ENCODE assay signal across 27 cellular contexts in the genomic region with DNA sequence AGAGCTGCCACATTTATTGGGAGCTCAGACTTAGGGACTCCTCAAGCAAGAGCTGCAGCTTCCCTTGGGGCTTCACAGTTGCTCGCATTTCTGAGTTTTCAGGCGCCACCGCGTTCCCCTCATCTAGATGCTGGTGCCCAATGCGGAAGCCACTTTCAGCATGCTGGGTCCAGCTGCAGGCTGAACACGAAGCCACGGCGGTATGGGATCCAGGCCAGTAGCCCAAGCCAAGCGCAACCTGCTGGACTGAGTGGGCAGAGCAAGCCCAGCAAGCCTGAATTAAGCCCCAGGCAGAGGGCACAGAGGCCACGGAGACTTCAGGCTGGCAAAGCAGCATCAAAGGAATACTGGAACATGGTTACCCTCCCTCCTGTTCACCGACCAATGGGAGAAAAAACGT.
DNase-seq lines count a peak whose midpoint lies in the region; ATAC-seq, FAIRE-seq and TF ChIP-seq lines count a peak whose summit lies in the region.
"Had no signal": no experiment of that assay in that cellular context is flagged by ENCODE, and none has a peak within 500 bp of the region (broad histone marks: within the 10 kb centered on the region; RNA-seq: fewer than 3 reads in every experiment).

No MANE protein-coding gene starts in this region.

- peak; percentile 63 for ATAC-seq in SK-N-SH treated with all-trans-retinoic acid at 6 μM for 48 hours
- ATAC-seq: K562, PC-3 had no signal

- intact Hi-C loops in kidney (cut with DNase I) = no loop called here

- H3K9me3 ChIP-seq in kidney (ENCODE audit: control insufficient read depth in 1 of 2, low read length in 2 of 2) = peaks cover 0 to 2% of the 10 kb centered on the region in 2 donors
- H3K9me3 ChIP-seq: SJSA1 had no signal

- DNase-seq in SHP77 (lab: John Stamatoyannopoulos, UW) = peak; percentile 5 to 7
- no peak for DNase-seq in SHP77 treated with DMSO at 0.1 percent for 48 hours (lab: John Stamatoyannopoulos, UW)
- peak; percentile 43 for DNase-seq in kidney
- no peak for DNase-seq in activated T-cell treated with anti-CD3 and anti-CD28 coated beads, Interleukin-2, amount 50 U/mL, for 1 hour
- DNase-seq in DMS79 (lab: John Stamatoyannopoulos, UW) = no peak
- no peak for DNase-seq in nucleus accumbens (lab: John Stamatoyannopoulos, UW)
- DNase-seq in NCI-H526 treated with DMSO at 0.1 percent for 48 hours (lab: John Stamatoyannopoulos, UW) = no peak
- DNase-seq: 8988T; ACHN; CD4-positive, alpha-beta T cell; COR-L47; DMS79 treated with DMSO at 0.1 percent for 48 hours; Kasumi-1; NCI-H1092 treated with DMSO at 0.1 percent for 48 hours; NCI-H1436; NCI-H187 treated with DMSO at 0.1 percent for 48 hours; NCI-H2107; NCI-H524; NCI-H774; NK-92 treated with Interleukin-12 subunit alpha and Interleukin-12 subunit beta, amount 100 ng/mL, for 24 hours; PC-3 had no signal

- no peak for TF ChIP-seq CTCF in kidney (IDR thresholded peaks at IDR 0.05; ENCODE audit: borderline replicate concordance, extremely low read depth, insufficient read depth)

- no peak overlapping the region for H3K9ac ChIP-seq in kidney (ENCODE audit: low read length in 2 of 2)

- no peak for FAIRE-seq in kidney (lab: Jason Lieb, UNC)
- FAIRE-seq: GM12892, GM19239, H54, K562 had no signal

- H3K27ac ChIP-seq in kidney (ENCODE audit: low read depth in 2 of 2, low read length in 2 of 2) = no peak overlapping the region
- H3K27ac ChIP-seq: SJSA1 had no signal

- no peaks in the 10 kb centered on the region for H3K4me1 ChIP-seq in kidney (ENCODE audit: control insufficient read depth in 1 of 2, insufficient read depth in 1 of 2, low read depth in 1 of 2, low read length in 2 of 2)
- H3K4me1 ChIP-seq: SJSA1 had no signal

- H3K4me3 ChIP-seq in kidney (ENCODE audit: low read length in 2 of 2) = no peak overlapping the region
- H3K4me3 ChIP-seq: K562, SJSA1 had no signal

- H3K36me3 ChIP-seq in kidney (ENCODE audit: control insufficient read depth in 1 of 2, insufficient read depth in 2 of 2, low read length in 2 of 2) = no peaks in the 10 kb centered on the region
- H3K36me3 ChIP-seq: SJSA1 had no signal

TF ChIP-seq in SK-N-SH treated with all-trans-retinoic acid at 6 μM for 48 hours, 23 proteins besides CTCF, POLR2A, EP300 and RAD21:
- TF ChIP-seq, protein P1, sequence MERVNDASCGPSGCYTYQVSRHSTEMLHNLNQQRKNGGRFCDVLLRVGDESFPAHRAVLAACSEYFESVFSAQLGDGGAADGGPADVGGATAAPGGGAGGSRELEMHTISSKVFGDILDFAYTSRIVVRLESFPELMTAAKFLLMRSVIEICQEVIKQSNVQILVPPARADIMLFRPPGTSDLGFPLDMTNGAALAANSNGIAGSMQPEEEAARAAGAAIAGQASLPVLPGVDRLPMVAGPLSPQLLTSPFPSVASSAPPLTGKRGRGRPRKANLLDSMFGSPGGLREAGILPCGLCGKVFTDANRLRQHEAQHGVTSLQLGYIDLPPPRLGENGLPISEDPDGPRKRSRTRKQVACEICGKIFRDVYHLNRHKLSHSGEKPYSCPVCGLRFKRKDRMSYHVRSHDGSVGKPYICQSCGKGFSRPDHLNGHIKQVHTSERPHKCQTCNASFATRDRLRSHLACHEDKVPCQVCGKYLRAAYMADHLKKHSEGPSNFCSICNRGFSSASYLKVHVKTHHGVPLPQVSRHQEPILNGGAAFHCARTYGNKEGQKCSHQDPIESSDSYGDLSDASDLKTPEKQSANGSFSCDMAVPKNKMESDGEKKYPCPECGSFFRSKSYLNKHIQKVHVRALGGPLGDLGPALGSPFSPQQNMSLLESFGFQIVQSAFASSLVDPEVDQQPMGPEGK (CRISPR knock-in tag; IDR thresholded peaks at IDR 0.05; ENCODE audit: borderline replicate concordance) = no peak
- no peak for TF ChIP-seq ZNF8 (CRISPR knock-in tag; IDR thresholded peaks at IDR 0.05)
- TF ChIP-seq ZNF565 (CRISPR knock-in tag; conservative IDR thresholded peaks at IDR 0.05; ENCODE audit: low read depth) = no peak
- TF ChIP-seq TOX (CRISPR knock-in tag; IDR thresholded peaks at IDR 0.05; ENCODE audit: borderline replicate concordance) = no peak
- TF ChIP-seq, protein P2, sequence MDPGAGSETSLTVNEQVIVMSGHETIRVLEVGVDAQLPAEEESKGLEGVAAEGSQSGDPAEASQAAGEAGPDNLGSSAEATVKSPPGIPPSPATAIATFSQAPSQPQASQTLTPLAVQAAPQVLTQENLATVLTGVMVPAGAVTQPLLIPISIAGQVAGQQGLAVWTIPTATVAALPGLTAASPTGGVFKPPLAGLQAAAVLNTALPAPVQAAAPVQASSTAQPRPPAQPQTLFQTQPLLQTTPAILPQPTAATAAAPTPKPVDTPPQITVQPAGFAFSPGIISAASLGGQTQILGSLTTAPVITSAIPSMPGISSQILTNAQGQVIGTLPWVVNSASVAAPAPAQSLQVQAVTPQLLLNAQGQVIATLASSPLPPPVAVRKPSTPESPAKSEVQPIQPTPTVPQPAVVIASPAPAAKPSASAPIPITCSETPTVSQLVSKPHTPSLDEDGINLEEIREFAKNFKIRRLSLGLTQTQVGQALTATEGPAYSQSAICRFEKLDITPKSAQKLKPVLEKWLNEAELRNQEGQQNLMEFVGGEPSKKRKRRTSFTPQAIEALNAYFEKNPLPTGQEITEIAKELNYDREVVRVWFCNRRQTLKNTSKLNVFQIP (CRISPR knock-in tag; IDR thresholded peaks at IDR 0.05; ENCODE audit: borderline replicate concordance, low read depth) = no peak
- no peak for TF ChIP-seq SNAI2 (CRISPR knock-in tag; IDR thresholded peaks at IDR 0.05)
- no peak for TF ChIP-seq TCF4 (CRISPR knock-in tag; IDR thresholded peaks at IDR 0.05; ENCODE audit: borderline replicate concordance)
- TF ChIP-seq, protein P3, sequence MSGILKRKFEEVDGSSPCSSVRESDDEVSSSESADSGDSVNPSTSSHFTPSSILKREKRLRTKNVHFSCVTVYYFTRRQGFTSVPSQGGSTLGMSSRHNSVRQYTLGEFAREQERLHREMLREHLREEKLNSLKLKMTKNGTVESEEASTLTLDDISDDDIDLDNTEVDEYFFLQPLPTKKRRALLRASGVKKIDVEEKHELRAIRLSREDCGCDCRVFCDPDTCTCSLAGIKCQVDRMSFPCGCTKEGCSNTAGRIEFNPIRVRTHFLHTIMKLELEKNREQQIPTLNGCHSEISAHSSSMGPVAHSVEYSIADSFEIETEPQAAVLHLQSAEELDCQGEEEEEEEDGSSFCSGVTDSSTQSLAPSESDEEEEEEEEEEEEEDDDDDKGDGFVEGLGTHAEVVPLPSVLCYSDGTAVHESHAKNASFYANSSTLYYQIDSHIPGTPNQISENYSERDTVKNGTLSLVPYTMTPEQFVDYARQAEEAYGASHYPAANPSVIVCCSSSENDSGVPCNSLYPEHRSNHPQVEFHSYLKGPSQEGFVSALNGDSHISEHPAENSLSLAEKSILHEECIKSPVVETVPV (CRISPR knock-in tag; IDR thresholded peaks at IDR 0.05) = no peak
- no peak for TF ChIP-seq ARNTL (CRISPR knock-in tag; IDR thresholded peaks at IDR 0.05; ENCODE audit: borderline replicate concordance, low read depth)
- no peak for TF ChIP-seq PPARA (CRISPR knock-in tag; IDR thresholded peaks at IDR 0.05; ENCODE audit: borderline replicate concordance)
- TF ChIP-seq ZFP30 (CRISPR knock-in tag; IDR thresholded peaks at IDR 0.05) = no peak
- TF ChIP-seq ZFP3 (CRISPR knock-in tag; IDR thresholded peaks at IDR 0.05) = no peak
- no peak for TF ChIP-seq RARB (CRISPR knock-in tag; IDR thresholded peaks at IDR 0.05)
- no peak for TF ChIP-seq ESRRG (CRISPR knock-in tag; IDR thresholded peaks at IDR 0.05)
- no peak for TF ChIP-seq CSDC2 (CRISPR knock-in tag; IDR thresholded peaks at IDR 0.05)
- TF ChIP-seq, protein P4, sequence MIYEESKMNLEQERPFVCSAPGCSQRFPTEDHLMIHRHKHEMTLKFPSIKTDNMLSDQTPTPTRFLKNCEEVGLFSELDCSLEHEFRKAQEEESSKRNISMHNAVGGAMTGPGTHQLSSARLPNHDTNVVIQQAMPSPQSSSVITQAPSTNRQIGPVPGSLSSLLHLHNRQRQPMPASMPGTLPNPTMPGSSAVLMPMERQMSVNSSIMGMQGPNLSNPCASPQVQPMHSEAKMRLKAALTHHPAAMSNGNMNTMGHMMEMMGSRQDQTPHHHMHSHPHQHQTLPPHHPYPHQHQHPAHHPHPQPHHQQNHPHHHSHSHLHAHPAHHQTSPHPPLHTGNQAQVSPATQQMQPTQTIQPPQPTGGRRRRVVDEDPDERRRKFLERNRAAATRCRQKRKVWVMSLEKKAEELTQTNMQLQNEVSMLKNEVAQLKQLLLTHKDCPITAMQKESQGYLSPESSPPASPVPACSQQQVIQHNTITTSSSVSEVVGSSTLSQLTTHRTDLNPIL (CRISPR knock-in tag; IDR thresholded peaks at IDR 0.05; ENCODE audit: low read depth) = no peak
- no peak for TF ChIP-seq GLIS3 (CRISPR knock-in tag; IDR thresholded peaks at IDR 0.05)
- TF ChIP-seq BACH2 (CRISPR knock-in tag; IDR thresholded peaks at IDR 0.05; ENCODE audit: borderline replicate concordance) = no peak

Comparison
In these comparisons a context has a peak if more than half of its experiments do, and no peak if none do; other contexts are left out.
1. DNase-seq: peak in SHP77 (2 of 2) and kidney (single experiment); none in SHP77 treated with DMSO at 0.1 percent for 48 hours (single experiment), activated T-cell treated with anti-CD3 and anti-CD28 coated beads, Interleukin-2, amount 50 U/mL, for 1 hour (single experiment), DMS79 (single experiment), nucleus accumbens (0 of 56) and NCI-H526 treated with DMSO at 0.1 percent for 48 hours (single experiment).